9 cellular contexts compared by ENCODE assay signal in the genomic region with DNA sequence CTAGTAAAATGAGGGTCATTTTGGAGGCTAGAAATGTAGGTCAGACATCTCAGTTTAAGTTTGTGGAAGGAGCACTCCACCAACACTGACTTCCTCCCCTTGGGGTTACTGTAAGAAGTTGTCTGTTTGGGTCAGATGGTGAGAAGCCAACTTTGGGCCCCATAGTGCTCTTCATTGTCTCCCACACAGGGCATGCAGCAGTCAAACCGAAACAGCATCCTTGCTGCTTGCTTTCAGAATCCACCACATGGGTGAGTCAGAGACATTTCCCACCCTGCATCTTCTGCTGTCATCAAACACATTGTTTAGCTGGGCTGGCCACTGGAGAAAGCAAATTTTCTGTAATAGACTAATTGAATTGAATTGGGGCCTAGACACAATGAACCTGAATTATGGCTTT. TPM values are rescaled to one million over a fixed set of nuclear protein-coding genes. Genes with fewer than 3 reads are reported as not detected.
A peak's percentile ranks its signal among the peaks of the same experiment; 100 is the strongest.
DNase-seq lines count a peak whose midpoint lies in the region; ATAC-seq lines count a peak whose summit lies in the region.
"Had no signal": no experiment of that assay in that cellular context is flagged by ENCODE, and none has a peak within 500 bp of the region (broad histone marks: within the 10 kb centered on the region; RNA-seq: fewer than 3 reads in every experiment).

No MANE protein-coding gene starts in this region.

- H3K4me1 ChIP-seq in trophoblast cell (ENCODE audit: control insufficient read depth in 1 of 2, insufficient read depth in 2 of 2, low read length in 2 of 2), result peaks cover 2 to 5% of the 10 kb centered on the region in 2 experiments
- H3K4me1 ChIP-seq: prostate gland had no signal

- no peak overlapping the region for H4K8ac ChIP-seq in trophoblast cell (ENCODE audit: low read depth, low read length)

- CTCF ChIA-PET in activated naive CD4-positive, alpha-beta T cell treated with anti-CD3 and anti-CD28 coated beads, Interleukin-2, amount 10 ng/mL, durations not matched to agents 7 days and 5 days (lab: Charles Lee), result no interaction called here

- no peak overlapping the region for H3K4ac ChIP-seq in trophoblast cell (ENCODE audit: low read depth, low read length)

- H3K9me3 ChIP-seq in trophoblast cell (ENCODE audit: insufficient read depth, low read depth, low read length), result no peaks in the 10 kb centered on the region
- H3K9me3 ChIP-seq: prostate gland had no signal

- peaks cover 26% of the 10 kb centered on the region for H3K4me1 Mint-ChIP-seq in activated naive CD4-positive, alpha-beta T cell treated with anti-CD3 and anti-CD28 coated beads, Interleukin-2, amount 10 ng/mL, durations not matched to agents 7 days and 5 days
- H3K4me1 Mint-ChIP-seq in stimulated activated naive CD8-positive, alpha-beta T cell treated with anti-CD3 and anti-CD28 coated beads, Interleukin-15, amount 100 ng/mL, for 72 hours, result peaks cover 36% of the 10 kb centered on the region

- H3K9ac ChIP-seq in trophoblast cell (ENCODE audit: low read length), result no peak overlapping the region

- no peaks in the 10 kb centered on the region for H3K36me3 Mint-ChIP-seq in activated naive CD4-positive, alpha-beta T cell treated with anti-CD3 and anti-CD28 coated beads, Interleukin-2, amount 10 ng/mL, durations not matched to agents 7 days and 5 days

- no peaks in the 10 kb centered on the region for H3K79me1 ChIP-seq in trophoblast cell (ENCODE audit: low read length)

- H3K4me3 Mint-ChIP-seq in activated naive CD4-positive, alpha-beta T cell treated with anti-CD3 and anti-CD28 coated beads, Interleukin-2, amount 10 ng/mL, durations not matched to agents 7 days and 5 days, result no peak overlapping the region
- H3K4me3 Mint-ChIP-seq in stimulated activated naive CD8-positive, alpha-beta T cell treated with anti-CD3 and anti-CD28 coated beads, Interleukin-15, amount 100 ng/mL, for 72 hours, result no peak overlapping the region

- WGBS in trophoblast cell (ENCODE audit: extremely low coverage, insufficient coverage, insufficient read length), result no CpG with 5 or more reads among the region's 1 CpG

- no peak overlapping the region for H4K12ac ChIP-seq in trophoblast cell (ENCODE audit: low read depth, low read length)

- H3K4me3 ChIP-seq in trophoblast cell (ENCODE audit: low read depth, low read length), result no peak overlapping the region
- H3K4me3 ChIP-seq: prostate gland had no signal

- H3K27ac Mint-ChIP-seq in activated naive CD4-positive, alpha-beta T cell treated with anti-CD3 and anti-CD28 coated beads, Interleukin-2, amount 10 ng/mL, durations not matched to agents 7 days and 5 days, result peak overlapping the region; percentile 22
- H3K27ac Mint-ChIP-seq in stimulated activated naive CD8-positive, alpha-beta T cell treated with anti-CD3 and anti-CD28 coated beads, Interleukin-15, amount 100 ng/mL, for 72 hours, result no peak overlapping the region

- H3K79me2 ChIP-seq in trophoblast cell (ENCODE audit: control insufficient read depth, insufficient read depth, low read length, poor library complexity), result no peaks in the 10 kb centered on the region

- H2BK5ac ChIP-seq in trophoblast cell (ENCODE audit: low read depth, low read length, poor library complexity), result no peak overlapping the region

- H3K14ac ChIP-seq in trophoblast cell (ENCODE audit: low read length), result no peak overlapping the region

- no peaks in the 10 kb centered on the region for H3K27me3 ChIP-seq in trophoblast cell (ENCODE audit: insufficient read depth, low read length)

- H3K9me3 Mint-ChIP-seq in activated naive CD4-positive, alpha-beta T cell treated with anti-CD3 and anti-CD28 coated beads, Interleukin-2, amount 10 ng/mL, durations not matched to agents 7 days and 5 days, result no peaks in the 10 kb centered on the region
- H3K9me3 Mint-ChIP-seq in stimulated activated naive CD8-positive, alpha-beta T cell treated with anti-CD3 and anti-CD28 coated beads, Interleukin-15, amount 100 ng/mL, for 72 hours, result no peaks in the 10 kb centered on the region

- ATAC-seq in HG03175 (IDR thresholded peaks at IDR 0.05; ENCODE audit: unreplicated experiment), result peak; percentile 99
- peak; percentile 91 for ATAC-seq in stimulated activated naive CD8-positive, alpha-beta T cell treated with anti-CD3 and anti-CD28 coated beads, Interleukin-15, amount 100 ng/mL, for 72 hours

- DNase-seq in stimulated activated naive CD4-positive, alpha-beta T cell treated with Interleukin-2 at 50 U/mL for 16 hours (lab: John Stamatoyannopoulos, UW), result peak; percentile 65
- DNase-seq in stimulated activated naive CD4-positive, alpha-beta T cell (lab: John Stamatoyannopoulos, UW), result no peak
- peak; percentile 63 for DNase-seq in activated naive CD4-positive, alpha-beta T cell treated with anti-CD3 and anti-CD28 coated beads, Interleukin-2, amount 10 ng/mL, durations not matched to agents 7 days and 5 days
- peak; percentile 81 to 90 for DNase-seq in stimulated activated naive CD8-positive, alpha-beta T cell treated with anti-CD3 and anti-CD28 coated beads, Interleukin-15, amount 100 ng/mL, for 72 hours
- DNase-seq in effector CD8-positive, alpha-beta T cell (lab: John Stamatoyannopoulos, UW), result no peak
- DNase-seq in trophoblast cell, result no peak
- no peak for DNase-seq in SHP77 treated with DMSO at 0.1 percent for 48 hours (lab: John Stamatoyannopoulos, UW)

- H4K91ac ChIP-seq in trophoblast cell (ENCODE audit: low read depth, low read length), result no peak overlapping the region

- H3K27ac ChIP-seq in trophoblast cell (ENCODE audit: low read depth, low read length), result no peak overlapping the region
- H3K27ac ChIP-seq: prostate gland had no signal

- no peaks in the 10 kb centered on the region for H3K36me3 ChIP-seq in trophoblast cell (ENCODE audit: control insufficient read depth in 1 of 2, insufficient read depth in 2 of 2, low read length in 2 of 2)
- H3K36me3 ChIP-seq: prostate gland had no signal

- no peak overlapping the region for H2BK120ac ChIP-seq in trophoblast cell (ENCODE audit: insufficient read depth, low read length, poor library complexity)

- H2AFZ ChIP-seq in trophoblast cell (ENCODE audit: insufficient read depth, low read length, poor library complexity), result no peak overlapping the region

- no peak overlapping the region for H3K18ac ChIP-seq in trophoblast cell (ENCODE audit: low read length)

- H3K23ac ChIP-seq in trophoblast cell (ENCODE audit: low read length), result no peak overlapping the region

- H2BK12ac ChIP-seq in trophoblast cell (ENCODE audit: low read length), result no peak overlapping the region

- no peak overlapping the region for H3K4me2 ChIP-seq in trophoblast cell (ENCODE audit: low read length)

- peaks cover 29% of the 10 kb centered on the region for H3K27me3 Mint-ChIP-seq in activated naive CD4-positive, alpha-beta T cell treated with anti-CD3 and anti-CD28 coated beads, Interleukin-2, amount 10 ng/mL, durations not matched to agents 7 days and 5 days
- H3K27me3 Mint-ChIP-seq in stimulated activated naive CD8-positive, alpha-beta T cell treated with anti-CD3 and anti-CD28 coated beads, Interleukin-15, amount 100 ng/mL, for 72 hours, result peaks cover 60% of the 10 kb centered on the region

- H2AK5ac ChIP-seq in trophoblast cell (ENCODE audit: low read length), result no peak overlapping the region

RNA-seq across cellular contexts. Expression of a gene that starts 16.8 kb away (rescaled TPM):
- polyA plus RNA-seq in trophoblast cell (2013), result not detected in 2 replicates

RNA-seq across cellular contexts. Expression of a gene that starts 41.3 kb away (rescaled TPM):
- polyA plus RNA-seq in trophoblast cell (2013), result not detected in 2 replicates

RNA-seq across cellular contexts. Expression of a gene that starts 57.0 kb away (rescaled TPM):
- 53.0 and 56.6 TPM in 2 replicates for polyA plus RNA-seq in trophoblast cell (2013)

Comparison
In these comparisons a context has a peak if more than half of its experiments do, and no peak if none do; other contexts are left out.
1. DNase-seq: peak in stimulated activated naive CD4-positive, alpha-beta T cell treated with Interleukin-2 at 50 U/mL for 16 hours (single experiment), activated naive CD4-positive, alpha-beta T cell treated with anti-CD3 and anti-CD28 coated beads, Interleukin-2, amount 10 ng/mL, durations not matched to agents 7 days and 5 days (single experiment) and stimulated activated naive CD8-positive, alpha-beta T cell treated with anti-CD3 and anti-CD28 coated beads, Interleukin-15, amount 100 ng/mL, for 72 hours (2 of 2); none in stimulated activated naive CD4-positive, alpha-beta T cell (0 of 6), effector CD8-positive, alpha-beta T cell (single experiment), trophoblast cell (0 of 2) and SHP77 treated with DMSO at 0.1 percent for 48 hours (single experiment).